9 cellular contexts compared by ENCODE assay signal in the genomic region with DNA sequence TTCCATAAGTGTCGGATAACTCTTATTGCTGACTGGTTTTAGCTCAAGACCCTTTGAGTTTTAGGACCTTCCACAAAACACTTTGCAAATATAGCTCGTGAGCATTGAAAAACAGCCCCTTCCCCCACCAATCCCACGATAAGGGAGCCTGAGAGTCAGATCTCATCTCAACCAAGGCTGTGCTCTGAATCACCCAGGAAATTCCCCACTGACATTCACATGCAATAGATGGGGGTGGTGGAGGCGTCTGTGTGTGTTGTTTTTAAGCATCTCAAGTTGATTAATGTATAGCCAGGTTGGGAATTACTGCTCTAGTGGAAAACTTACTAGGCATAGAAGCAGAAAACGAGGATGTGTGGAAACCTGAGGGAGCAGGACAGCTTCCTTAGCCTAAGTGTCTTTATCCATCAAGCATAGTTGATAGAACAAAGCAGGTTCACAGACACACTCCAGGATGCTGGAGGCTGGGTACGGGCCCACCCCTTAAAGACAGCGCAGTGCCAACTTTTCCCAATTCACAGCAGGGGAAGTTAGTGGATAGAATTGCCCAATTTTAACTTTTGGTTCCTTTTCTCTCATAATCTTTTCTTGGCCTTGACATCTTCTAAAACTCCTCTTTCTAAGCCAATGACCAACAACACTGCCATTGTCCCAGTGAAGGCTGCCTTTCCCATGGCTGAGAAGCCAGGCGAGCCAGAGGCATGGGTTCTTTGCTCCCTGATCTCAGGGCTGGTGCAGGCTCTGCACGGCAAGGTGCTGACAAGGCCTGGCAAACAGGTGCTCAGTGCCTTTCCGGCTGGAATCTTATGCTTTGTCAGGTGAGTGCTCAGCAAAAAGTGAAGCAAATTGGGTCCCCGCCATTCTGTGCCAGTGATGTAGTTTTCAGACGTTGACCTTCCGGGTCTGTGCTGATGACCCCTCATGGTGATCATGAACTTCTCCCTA.
DNase-seq lines count a peak whose midpoint lies in the region; ATAC-seq and TF ChIP-seq lines count a peak whose summit lies in the region.
"Had no signal": no experiment of that assay in that cellular context is flagged by ENCODE, and none has a peak within 500 bp of the region (broad histone marks: within the 10 kb centered on the region; RNA-seq: fewer than 3 reads in every experiment).

No MANE protein-coding gene starts in this region.

- H3K9ac ChIP-seq in OCI-LY3 (ENCODE audit: low read length): no peak overlapping the region

- H3K4me3 ChIP-seq in AG09309 (ENCODE audit: control insufficient read depth, low read depth, low read length) (no peak overlapping the region), OCI-LY3 (ENCODE audit: low read length) (no peak overlapping the region)
- H3K4me3 ChIP-seq: heart right ventricle had no signal

- ATAC-seq in GM21360 (IDR thresholded peaks at IDR 0.05; ENCODE audit: unreplicated experiment) (peak; percentile 63), HG03175 (IDR thresholded peaks at IDR 0.05; ENCODE audit: unreplicated experiment) (no peak)
- ATAC-seq: heart right ventricle had no signal

- peaks cover 20% of the 10 kb centered on the region; the same call in 1 of the 2 replicates for H3K9me3 ChIP-seq in OCI-LY3 (ENCODE audit: insufficient read depth, low read length)

- peaks cover 26% of the 10 kb centered on the region for H3K4me1 ChIP-seq in OCI-LY3 (ENCODE audit: low read length)
- H3K4me1 ChIP-seq: heart right ventricle had no signal

- peak; percentile 31 for DNase-seq in AG09309 (ENCODE audit: low read depth)
- DNase-seq in fibroblast of peridontal ligament (ENCODE audit: extremely low read depth): peak; percentile 50
- DNase-seq in NCI-H2196 (lab: John Stamatoyannopoulos, UW; ENCODE audit: unreplicated experiment): no peak
- no peak for DNase-seq in HT-29 (ENCODE audit: low spot score)
- no peak for DNase-seq in NCI-H774 (lab: John Stamatoyannopoulos, UW)
- DNase-seq: heart right ventricle had no signal

- H3K4me2 ChIP-seq in OCI-LY3 (ENCODE audit: low read length): peak overlapping the region; percentile 2

- no peaks in the 10 kb centered on the region for H3K27me3 ChIP-seq in OCI-LY3 (ENCODE audit: low read depth, low read length)

- no peak overlapping the region; the same call in 1 of the 2 replicates for H2AFZ ChIP-seq in OCI-LY3 (ENCODE audit: low read depth, low read length)

- H3K27ac ChIP-seq in OCI-LY3 (ENCODE audit: low read length): no peak overlapping the region
- H3K27ac ChIP-seq: heart right ventricle had no signal

- H4K20me1 ChIP-seq in OCI-LY3 (ENCODE audit: insufficient read depth, low read length): no peaks in the 10 kb centered on the region

- peaks cover 15% of the 10 kb centered on the region for H3K36me3 ChIP-seq in OCI-LY3 (replicated peaks; ENCODE audit: low read depth, low read length)
- H3K36me3 ChIP-seq: heart right ventricle had no signal

- TF ChIP-seq CTCF in AG09309 (IDR thresholded peaks at IDR 0.05; ENCODE audit: control insufficient read depth, insufficient read depth, low read depth, low read length, missing control alignments) (no peak), OCI-LY3 (IDR thresholded peaks at IDR 0.05; ENCODE audit: low read depth, low read length) (no peak)

- no peaks in the 10 kb centered on the region for H3K79me2 ChIP-seq in OCI-LY3 (ENCODE audit: low read length)

Comparison
In these comparisons a context has a peak if more than half of its experiments do, and no peak if none do; other contexts are left out.
1. DNase-seq: peak in AG09309 (single experiment) and fibroblast of peridontal ligament (single experiment); none in NCI-H2196 (single experiment), HT-29 (single experiment) and NCI-H774 (single experiment).